Comparison of ENCODE assay signal across 1 cellular context in genomic region chr14:44945264-44945663, GRCh38.
TF ChIP-seq lines count a peak whose summit lies in the region.

No MANE protein-coding gene starts in this region.

TF ChIP-seq in IMR-90, 13 proteins besides CTCF, POLR2A, EP300 and RAD21 (continued from another document):
- TF ChIP-seq USF2 (IDR thresholded peaks at IDR 0.05; ENCODE audit: low read depth, low read length) (no peak), RFX5 (IDR thresholded peaks at IDR 0.05; ENCODE audit: low read depth, low read length) (no peak), SMC3 (IDR thresholded peaks at IDR 0.05; ENCODE audit: low read depth, low read length) (no peak), MAZ (IDR thresholded peaks at IDR 0.05; ENCODE audit: borderline replicate concordance, low read depth, low read length) (no peak), CHD1 (IDR thresholded peaks at IDR 0.05; ENCODE audit: low read depth, low read length) (no peak), MXI1 (IDR thresholded peaks at IDR 0.05; ENCODE audit: borderline replicate concordance, low read depth, low read length) (no peak)
